In the genomic region with DNA sequence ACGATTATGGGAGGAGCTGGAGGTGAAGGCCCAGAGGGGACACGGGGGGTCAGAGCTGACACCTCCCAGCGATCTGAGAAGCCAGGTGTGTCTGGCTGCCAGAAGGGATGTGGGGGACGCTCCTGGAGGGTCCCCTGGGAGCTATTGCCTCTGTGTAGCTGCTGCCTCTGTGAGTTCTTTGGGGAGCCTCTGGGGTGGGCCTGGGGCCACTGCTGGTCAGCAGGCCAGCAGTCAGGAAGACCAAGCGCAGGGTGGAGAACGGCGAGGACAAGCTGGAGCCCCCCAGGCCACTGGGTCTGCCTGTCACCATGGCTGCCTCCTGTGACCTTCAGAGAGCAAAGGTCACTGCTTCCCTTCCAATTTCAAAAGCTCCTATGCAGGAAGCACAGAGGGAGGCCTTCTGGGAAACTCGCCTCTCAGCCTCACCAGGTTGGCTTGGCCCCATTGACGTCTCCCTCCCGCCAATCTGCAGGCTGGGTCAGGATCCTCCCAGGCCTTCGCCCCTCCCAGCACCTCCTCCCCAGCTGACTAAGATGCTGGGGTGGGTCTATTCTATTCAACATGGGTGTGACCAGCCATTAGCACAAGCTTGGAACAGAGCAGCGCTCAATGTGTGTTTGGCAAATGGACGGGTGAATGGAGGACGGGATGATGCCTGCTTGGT, we compare ENCODE assay signal across 26 cellular contexts.
"Had no signal": no experiment of that assay in that cellular context is flagged by ENCODE, and none has a peak within 500 bp of the region (broad histone marks: within the 10 kb centered on the region; RNA-seq: fewer than 3 reads in every experiment).

No MANE protein-coding gene starts in this region.

- H3K9me3 ChIP-seq: esophagus squamous epithelium, gastrocnemius medialis, left ventricle myocardium inferior, pancreas, psoas muscle, sigmoid colon, vagina had no signal

- H3K4me1 ChIP-seq: esophagus squamous epithelium, gastrocnemius medialis, left ventricle myocardium inferior, pancreas, psoas muscle, sigmoid colon, vagina had no signal

- DNase-seq: activated CD4-positive, alpha-beta memory T cell treated with anti-CD3 and anti-CD28 coated beads, Interleukin-2, amount 10 ng/mL, durations not matched to agents 7 days and 5 days; activated CD4-positive, alpha-beta T cell treated with anti-CD3 and anti-CD28 coated beads, Interleukin-2, amount 10 ng/mL, durations not matched to agents 24 days and 14 days; activated CD8-positive, alpha-beta memory T cell treated with anti-CD3 and anti-CD28 coated beads, Interleukin-2, amount 50 U/mL, for 48 hours; activated gamma-delta T cell; activated T-cell treated with anti-CD3 and anti-CD28 coated beads, Interleukin-2, amount 50 U/mL, for 24 hours; anterior cingulate cortex; endodermal cell; esophagus squamous epithelium; gastrocnemius medialis; glutamatergic neuron; left ventricle myocardium inferior; mesendoderm; psoas muscle; sigmoid colon; small intestine; stimulated activated CD4-positive, alpha-beta T cell treated with anti-CD3 and anti-CD28 coated beads, Interleukin-4, amount 100 ng/mL, for 24 hours had no signal

- H3K27me3 Mint-ChIP-seq: activated CD4-positive, alpha-beta memory T cell treated with anti-CD3 and anti-CD28 coated beads, Interleukin-2, amount 10 ng/mL, durations not matched to agents 7 days and 5 days; activated CD4-positive, alpha-beta T cell treated with anti-CD3 and anti-CD28 coated beads, Interleukin-2, amount 10 ng/mL, durations not matched to agents 24 days and 14 days; stimulated activated naive CD8-positive, alpha-beta T cell treated with anti-CD3 and anti-CD28 coated beads, Interleukin-15, Interleukin-2, amounts not matched to agents 100 ng/mL and 50 ng/mL, for 24 hours; type B pancreatic cell had no signal

- H3K36me3 Mint-ChIP-seq: activated naive CD8-positive, alpha-beta T cell; natural killer cell treated with Interleukin-12 subunit alpha and Interleukin-12 subunit beta and Interleukin-15 and Interleukin-18, amount 100 ng/mL, for 72 hours; stimulated activated effector memory CD8-positive, alpha-beta T cell treated with anti-CD3 and anti-CD28 coated beads, Interleukin-12 subunit alpha, Interleukin-12 subunit beta, amount 100 ng/mL, for 72 hours; type B pancreatic cell had no signal

- H3K27me3 ChIP-seq: esophagus squamous epithelium, gastrocnemius medialis, pancreas, sigmoid colon, vagina had no signal

- H3K9me3 Mint-ChIP-seq: activated CD4-positive, alpha-beta memory T cell treated with anti-CD3 and anti-CD28 coated beads, Interleukin-2, amount 10 ng/mL, durations not matched to agents 7 days and 5 days; activated CD4-positive, alpha-beta T cell treated with anti-CD3 and anti-CD28 coated beads, Interleukin-2, amount 10 ng/mL, durations not matched to agents 24 days and 14 days; activated T-cell treated with anti-CD3 and anti-CD28 coated beads, Interleukin-2, amount 50 U/mL, for 24 hours; central memory CD8-positive, alpha-beta T cell; dendritic cell treated with granulocyte-macrophage colony-stimulating factor and Interleukin-4, amounts not matched to agents 40 ng/mL and 50 ng/mL, for 4 days; natural killer cell treated with Interleukin-12 subunit alpha and Interleukin-12 subunit beta and Interleukin-15 and Interleukin-18, amount 100 ng/mL, for 72 hours; stimulated activated effector memory CD8-positive, alpha-beta T cell treated with anti-CD3 and anti-CD28 coated beads, Interleukin-12 subunit alpha, Interleukin-12 subunit beta, amount 100 ng/mL, for 72 hours; stimulated activated naive CD8-positive, alpha-beta T cell treated with anti-CD3 and anti-CD28 coated beads, Interleukin-15, Interleukin-2, amounts not matched to agents 100 ng/mL and 50 ng/mL, for 24 hours; type B pancreatic cell had no signal

- H3K27ac Mint-ChIP-seq: activated CD4-positive, alpha-beta memory T cell treated with anti-CD3 and anti-CD28 coated beads, Interleukin-2, amount 10 ng/mL, durations not matched to agents 7 days and 5 days; activated CD4-positive, alpha-beta T cell treated with anti-CD3 and anti-CD28 coated beads, Interleukin-2, amount 10 ng/mL, durations not matched to agents 24 days and 14 days; activated naive CD8-positive, alpha-beta T cell; activated T-cell treated with anti-CD3 and anti-CD28 coated beads, Interleukin-2, amount 50 U/mL, for 24 hours; dendritic cell treated with granulocyte-macrophage colony-stimulating factor and Interleukin-4, amounts not matched to agents 40 ng/mL and 50 ng/mL, for 4 days; endodermal cell; natural killer cell treated with Interleukin-12 subunit alpha and Interleukin-12 subunit beta and Interleukin-15 and Interleukin-18, amount 100 ng/mL, for 72 hours; stimulated activated effector memory CD8-positive, alpha-beta T cell treated with anti-CD3 and anti-CD28 coated beads, Interleukin-12 subunit alpha, Interleukin-12 subunit beta, amount 100 ng/mL, for 72 hours; stimulated activated naive CD8-positive, alpha-beta T cell treated with anti-CD3 and anti-CD28 coated beads, Interleukin-15, Interleukin-2, amounts not matched to agents 100 ng/mL and 50 ng/mL, for 24 hours; type B pancreatic cell had no signal

- H3K4me3 Mint-ChIP-seq: activated CD4-positive, alpha-beta memory T cell treated with anti-CD3 and anti-CD28 coated beads, Interleukin-2, amount 10 ng/mL, durations not matched to agents 7 days and 5 days; activated CD4-positive, alpha-beta T cell treated with anti-CD3 and anti-CD28 coated beads, Interleukin-2, amount 10 ng/mL, durations not matched to agents 24 days and 14 days; activated naive CD8-positive, alpha-beta T cell; activated T-cell treated with anti-CD3 and anti-CD28 coated beads, Interleukin-2, amount 50 U/mL, for 24 hours; central memory CD8-positive, alpha-beta T cell; dendritic cell treated with granulocyte-macrophage colony-stimulating factor and Interleukin-4, amounts not matched to agents 40 ng/mL and 50 ng/mL, for 4 days; endodermal cell; natural killer cell treated with Interleukin-12 subunit alpha and Interleukin-12 subunit beta and Interleukin-15 and Interleukin-18, amount 100 ng/mL, for 72 hours; stimulated activated effector memory CD8-positive, alpha-beta T cell treated with anti-CD3 and anti-CD28 coated beads, Interleukin-12 subunit alpha, Interleukin-12 subunit beta, amount 100 ng/mL, for 72 hours; stimulated activated naive CD8-positive, alpha-beta T cell treated with anti-CD3 and anti-CD28 coated beads, Interleukin-15, Interleukin-2, amounts not matched to agents 100 ng/mL and 50 ng/mL, for 24 hours; type B pancreatic cell had no signal

- ATAC-seq: gastrocnemius medialis; natural killer cell treated with Interleukin-12 subunit alpha and Interleukin-12 subunit beta and Interleukin-15 and Interleukin-18, amount 100 ng/mL, for 72 hours; pancreas; psoas muscle; stimulated activated effector memory CD8-positive, alpha-beta T cell treated with anti-CD3 and anti-CD28 coated beads, Interleukin-12 subunit alpha, Interleukin-12 subunit beta, amount 100 ng/mL, for 72 hours had no signal

- H3K4me3 ChIP-seq: esophagus squamous epithelium, gastrocnemius medialis, left ventricle myocardium inferior, lung, pancreas, psoas muscle, sigmoid colon, vagina had no signal

- H3K4me1 Mint-ChIP-seq: activated CD4-positive, alpha-beta memory T cell treated with anti-CD3 and anti-CD28 coated beads, Interleukin-2, amount 10 ng/mL, durations not matched to agents 7 days and 5 days; activated CD4-positive, alpha-beta T cell treated with anti-CD3 and anti-CD28 coated beads, Interleukin-2, amount 10 ng/mL, durations not matched to agents 24 days and 14 days; central memory CD8-positive, alpha-beta T cell; endodermal cell; stimulated activated effector memory CD8-positive, alpha-beta T cell treated with anti-CD3 and anti-CD28 coated beads, Interleukin-12 subunit alpha, Interleukin-12 subunit beta, amount 100 ng/mL, for 72 hours had no signal

- H3K27ac ChIP-seq: esophagus squamous epithelium, gastrocnemius medialis, left ventricle myocardium inferior, pancreas, psoas muscle, sigmoid colon, vagina had no signal

- H3K36me3 ChIP-seq: esophagus squamous epithelium, gastrocnemius medialis, left ventricle myocardium inferior, pancreas, sigmoid colon, vagina had no signal
